ENCODE assay signal across 34 cellular contexts in genomic region chr10:44216073-44216472, GRCh38.
"Had no signal": no experiment of that assay in that cellular context is flagged by ENCODE, and none has a peak within 500 bp of the region (broad histone marks: within the 10 kb centered on the region; RNA-seq: fewer than 3 reads in every experiment).

No MANE protein-coding gene starts in this region.

- DNase-seq: Kasumi-1, MG63, MM.1S, MV-4-11, NCI-H1048, NCI-H1092, NCI-H1092 treated with DMSO at 0.1 percent for 48 hours, NCI-H1105, NCI-H1105 treated with DMSO at 0.1 percent for 48 hours, NCI-H1417, NCI-H1417 treated with DMSO at 0.1 percent for 48 hours, NCI-H1436, NCI-H1436 treated with DMSO at 0.1 percent for 48 hours, NCI-H146, NCI-H1694, NCI-H1694 treated with DMSO at 0.1 percent for 48 hours, NCI-H187, NCI-H187 treated with DMSO at 0.1 percent for 48 hours, NCI-H1930, NCI-H2029, NCI-H2029 treated with DMSO at 0.1 percent for 48 hours, NCI-H2081, NCI-H2081 treated with DMSO at 0.1 percent for 48 hours, NCI-H2107, NCI-H2171, NCI-H2171 treated with DMSO at 0.1 percent for 48 hours, NCI-H2227 treated with DMSO at 0.1 percent for 48 hours, NCI-H226, NCI-H345, NCI-H446, NCI-H446 treated with DMSO at 0.1 percent for 48 hours, NCI-H510A, NCI-H510A treated with DMSO at 0.1 percent for 48 hours had no signal

- H3K9ac ChIP-seq: KMS-11 had no signal

- H3K4me3 ChIP-seq: MG63 had no signal

- H3K36me3 ChIP-seq: MG63 had no signal

- H3K27ac ChIP-seq: KMS-11 had no signal

- H3K9me3 ChIP-seq: MG63 had no signal

- H3K4me2 ChIP-seq: KMS-11 had no signal

- H3K27me3 ChIP-seq: MG63 had no signal
